Comparison of ENCODE assay signal across 8 cellular contexts in the genomic region with DNA sequence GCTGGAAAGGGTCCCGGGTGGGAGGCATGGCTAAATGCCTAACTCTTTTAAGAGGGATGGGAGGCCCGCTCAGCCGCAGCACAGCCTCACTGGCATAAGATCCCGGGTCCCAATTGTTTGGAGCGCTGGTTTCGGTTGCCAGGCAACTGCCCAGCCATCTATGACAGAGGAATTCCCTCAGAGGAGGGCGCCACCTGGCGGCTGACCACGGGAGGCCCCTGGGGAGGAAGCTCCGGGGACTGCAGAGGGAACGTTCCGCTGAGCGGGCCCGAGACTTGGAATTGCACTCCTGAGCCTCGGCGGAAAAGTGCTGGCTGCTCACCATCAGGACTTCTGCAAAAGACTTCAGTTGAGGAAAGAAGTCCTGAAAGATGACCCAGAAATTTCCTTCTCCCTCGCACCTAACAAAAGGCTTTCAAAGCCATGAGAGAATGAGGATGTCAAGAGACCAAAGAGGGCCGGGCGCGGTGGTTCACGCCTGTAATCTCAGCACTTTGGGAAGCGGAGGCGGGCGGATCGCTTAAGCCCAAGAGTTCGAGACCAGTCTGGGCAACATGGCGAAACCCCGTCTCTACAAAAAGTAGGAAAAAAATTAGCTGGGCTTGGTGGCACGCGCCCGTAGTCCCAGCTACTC. TPM values are rescaled to one million over a fixed set of nuclear protein-coding genes. Genes with fewer than 3 reads are reported as not detected.
DNase-seq lines count a peak whose midpoint lies in the region; ATAC-seq and TF ChIP-seq lines count a peak whose summit lies in the region.

No MANE protein-coding gene starts in this region.

- H3K9me3 ChIP-seq in neuron (ENCODE audit: low read length): no peaks in the 10 kb centered on the region

- H3K27ac Mint-ChIP-seq in stimulated activated naive CD8-positive, alpha-beta T cell treated with anti-CD3 and anti-CD28 coated beads, Interleukin-15, amount 100 ng/mL, for 72 hours: peak overlapping the region; percentile 80 to 92

- no peaks in the 10 kb centered on the region for H3K9me3 Mint-ChIP-seq in stimulated activated naive CD8-positive, alpha-beta T cell treated with anti-CD3 and anti-CD28 coated beads, Interleukin-15, amount 100 ng/mL, for 72 hours

- TF ChIP-seq CTCF in foreskin keratinocyte (conservative IDR thresholded peaks at IDR 0.05): peak; percentile 98

- H3K4me1 ChIP-seq in foreskin keratinocyte: no peaks in the 10 kb centered on the region
- H3K4me1 ChIP-seq in neuron (ENCODE audit: insufficient read depth, low read length): peaks cover 27% of the 10 kb centered on the region

- peak overlapping the region; percentile 60 for H2AFZ ChIP-seq in neuron (ENCODE audit: low read depth, low read length)

- H3K27me3 ChIP-seq in foreskin keratinocyte (peaks cover 47% of the 10 kb centered on the region), neuron (ENCODE audit: insufficient read depth, low read length) (peaks cover 2% of the 10 kb centered on the region)

- H3K4me1 Mint-ChIP-seq in stimulated activated naive CD8-positive, alpha-beta T cell treated with anti-CD3 and anti-CD28 coated beads, Interleukin-15, amount 100 ng/mL, for 72 hours: peaks cover 49% of the 10 kb centered on the region

- H3K36me3 ChIP-seq in neuron (ENCODE audit: insufficient read depth, low read length): no peaks in the 10 kb centered on the region

- peaks cover 6% of the 10 kb centered on the region for H3K27me3 Mint-ChIP-seq in stimulated activated naive CD8-positive, alpha-beta T cell treated with anti-CD3 and anti-CD28 coated beads, Interleukin-15, amount 100 ng/mL, for 72 hours

- peak overlapping the region; percentile 86 to 89 for H3K4me3 Mint-ChIP-seq in stimulated activated naive CD8-positive, alpha-beta T cell treated with anti-CD3 and anti-CD28 coated beads, Interleukin-15, amount 100 ng/mL, for 72 hours

- peak; percentile 62 for ATAC-seq in GM21717 (IDR thresholded peaks at IDR 0.05; ENCODE audit: unreplicated experiment)
- peak; percentile 89 for ATAC-seq in foreskin keratinocyte
- peak; percentile 63 for ATAC-seq in stimulated activated naive CD8-positive, alpha-beta T cell treated with anti-CD3 and anti-CD28 coated beads, Interleukin-15, amount 100 ng/mL, for 72 hours

- DNase-seq in DMS 273 (lab: John Stamatoyannopoulos, UW; ENCODE audit: unreplicated experiment) (peak; percentile 98), LoVo (ENCODE audit: low spot score) (peak; percentile 80), SHP77 treated with DMSO at 0.1 percent for 48 hours (lab: John Stamatoyannopoulos, UW) (peak; percentile 87), activated gamma-delta T cell (lab: John Stamatoyannopoulos, UW) (peak; percentile 70), foreskin keratinocyte (peak; percentile 53 to 75)
- peak; percentile 84 to 88 for DNase-seq in stimulated activated naive CD8-positive, alpha-beta T cell treated with anti-CD3 and anti-CD28 coated beads, Interleukin-15, amount 100 ng/mL, for 72 hours

- peak overlapping the region; percentile 56 for H3K4me3 ChIP-seq in neuron (ENCODE audit: low read length)

- H3K27ac ChIP-seq in foreskin keratinocyte: no peak overlapping the region

RNA-seq across cellular contexts. Expression of gene ELAPOR1, which starts 1.1 kb away (rescaled TPM):
- 0.18 and 0.75 TPM in 2 replicates for total RNA-seq in foreskin keratinocyte
- polyA plus RNA-seq in foreskin keratinocyte: 0.31 and 0.32 TPM in 2 replicates

RNA-seq across cellular contexts. Expression of gene TMEM167B, which starts 22.2 kb away (rescaled TPM):
- total RNA-seq in foreskin keratinocyte: 16.2 and 17.0 TPM in 2 replicates
- polyA plus RNA-seq in foreskin keratinocyte: 8.6 TPM in 2 replicates

RNA-seq across cellular contexts. Expression of gene TAF13, which starts 37.0 kb away (rescaled TPM):
- total RNA-seq in foreskin keratinocyte: 59.0 and 65.6 TPM in 2 replicates
- polyA plus RNA-seq in foreskin keratinocyte: 38.8 and 39.3 TPM in 2 replicates
